ENCODE assay signal across 8 cellular contexts in the genomic region with DNA sequence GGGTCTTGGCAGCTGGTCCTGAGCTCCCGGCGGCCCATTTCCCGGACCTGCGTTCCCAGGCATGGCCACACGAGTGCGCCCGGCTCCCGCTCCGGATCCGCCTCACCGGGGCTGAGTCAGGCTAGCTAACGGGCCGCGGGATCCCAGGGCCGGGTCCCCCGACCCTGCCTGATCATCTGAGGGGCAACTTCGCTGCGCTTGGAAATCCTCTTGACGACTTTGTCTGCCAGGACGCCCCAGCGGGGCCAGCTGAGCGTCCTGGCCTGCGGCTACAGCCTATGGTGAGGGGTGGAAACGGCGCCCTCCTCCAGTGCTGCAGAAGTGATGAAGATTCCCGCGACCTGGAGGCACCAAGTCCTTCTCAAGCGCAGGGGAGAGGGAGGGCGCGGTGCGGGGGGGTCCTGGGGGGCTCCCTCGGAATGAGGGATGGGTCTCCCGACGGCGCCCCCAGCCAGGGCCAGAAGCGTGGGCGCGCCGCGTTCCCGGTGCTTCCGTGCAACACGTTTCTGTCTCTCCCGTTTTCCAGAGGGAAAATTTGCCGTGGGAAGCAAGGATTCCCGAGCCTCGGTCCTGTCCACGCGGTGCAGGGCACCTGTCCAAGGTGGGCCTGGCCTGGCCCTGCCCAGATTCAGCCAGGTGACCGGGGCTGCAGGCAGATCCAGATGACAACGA.
DNase-seq lines count a peak whose midpoint lies in the region; ATAC-seq and TF ChIP-seq lines count a peak whose summit lies in the region.

No MANE protein-coding gene starts in this region.

- peak overlapping the region; percentile 44; the same call in 1 of the 2 replicates for H2AK5ac ChIP-seq in IMR-90 (ENCODE audit: low read depth, low read length)

- no peak overlapping the region; the same call in 2 of the 3 replicates for H2BK15ac ChIP-seq in IMR-90 (ENCODE audit: low read depth, low read length)

- 6% methylated on average over 36 of the region's 51 CpGs; no CpG with 5 or more reads in 1 of the 2 experiments for WGBS in IMR-90 (ENCODE audit: extremely low coverage in 2 of 2, insufficient read length in 1 of 2), 2 experiments

- H3K4me3 ChIP-seq in IMR-90 (ENCODE audit: insufficient read depth, low read depth, low read length) (peak overlapping the region; percentile 40), cardiac fibroblast (replicated peaks in 1 of 2; ENCODE audit: low read depth in 2 of 2, low read length in 2 of 2) (peak overlapping the region; percentile 50 to 52)

- CTCF ChIA-PET in IMR-90 (lab: Yijun Ruan, JAX), result interaction anchor here (0.7 to 1.6 kb wide), 12 partner anchors 9 to 1835 kb away, joined by 3 to 7 read pairs (median 4); no protein-coding TSS in a partner anchor

- no peak overlapping the region; the same call in 1 of the 2 replicates for H3K27ac ChIP-seq in IMR-90 (ENCODE audit: insufficient read depth, low read length)

- no peaks in the 10 kb centered on the region for H3K9me3 ChIP-seq in IMR-90 (ENCODE audit: control insufficient read depth, insufficient read depth, low read length)

- peaks cover 11% of the 10 kb centered on the region for H3K4me1 ChIP-seq in IMR-90 (ENCODE audit: control insufficient read depth, insufficient read depth, low read length)

- peak overlapping the region; percentile 79 for H2BK20ac ChIP-seq in IMR-90 (ENCODE audit: low read depth, low read length)

- peak overlapping the region; percentile 89 for H3K4me2 ChIP-seq in IMR-90 (ENCODE audit: low read depth, low read length)

- peak overlapping the region; percentile 69 for H3K14ac ChIP-seq in IMR-90 (replicated peaks; ENCODE audit: low read depth, low read length)

- H2BK120ac ChIP-seq in IMR-90 (ENCODE audit: low read depth, low read length), result peak overlapping the region; percentile 94

- H3K9me1 ChIP-seq in IMR-90 (ENCODE audit: insufficient read depth, low read length), result peaks cover 2% of the 10 kb centered on the region; the same call in 1 of the 2 replicates

- dilution Hi-C loops in IMR-90 (cut with HindIII; ENCODE audit: low sequenced_read_pairs, unreplicated experiment), result no loop called here

- peak overlapping the region; percentile 87; the same call in 1 of the 2 replicates for H3K56ac ChIP-seq in IMR-90 (ENCODE audit: extremely low read depth, insufficient read depth, low read length)

- H4K20me1 ChIP-seq in IMR-90 (ENCODE audit: insufficient read depth, low read length), result no peaks in the 10 kb centered on the region

- peak overlapping the region; percentile 86 for H2AK9ac ChIP-seq in IMR-90 (replicated peaks; ENCODE audit: low read depth, low read length, poor library complexity)

- BruUV-seq in IMR-90 (replicated peaks; lab: Mats Ljungman, UMichigan), result no TSS peak

- peak overlapping the region; percentile 95 for H2AFZ ChIP-seq in IMR-90 (replicated peaks; ENCODE audit: low read length, poor library complexity)

- H3K36me3 ChIP-seq in IMR-90 (ENCODE audit: control insufficient read depth, insufficient read depth, low read length), result no peaks in the 10 kb centered on the region

- H3K23ac ChIP-seq in IMR-90 (ENCODE audit: low read depth, low read length), result peak overlapping the region; percentile 80; the same call in 1 of the 2 replicates

- peak overlapping the region; percentile 21; the same call in 1 of the 2 replicates for H3K9ac ChIP-seq in IMR-90 (ENCODE audit: low read depth, low read length)

- H3K4ac ChIP-seq in IMR-90 (ENCODE audit: low read depth, low read length), result peak overlapping the region; percentile 87

- POLR2A ChIA-PET in IMR-90 (lab: Charles Lee; ENCODE audit: unreplicated experiment), result no interaction called here

- TF ChIP-seq POLR2A in IMR-90 (IDR thresholded peaks at IDR 0.05; ENCODE audit: low read depth, low read length), result no peak

- in situ Hi-C loops in IMR-90 (cut with MboI; ENCODE audit: low sequenced_read_pairs), result loop anchor here (5.0 kb wide), 1 partner anchor 1832 kb away; no protein-coding TSS in a partner anchor

- intact Hi-C loops in IMR-90 (cut with micrococcal nuclease), result loop anchor here (1.0 kb wide), 1 partner anchor 1837 kb away; no protein-coding TSS in a partner anchor

- H2BK5ac ChIP-seq in IMR-90 (ENCODE audit: low read depth, low read length, poor library complexity, severe bottlenecking), result peak overlapping the region; percentile 77

- peak overlapping the region; percentile 47 to 86; a peak in 3 of 4 replicates for H4K8ac ChIP-seq in IMR-90 (ENCODE audit: low read depth in 2 of 2, low read length in 2 of 2)

- no peaks in the 10 kb centered on the region for H3K79me1 ChIP-seq in IMR-90 (ENCODE audit: low read depth in 1 of 2, low read length in 2 of 2)

- H4K91ac ChIP-seq in IMR-90 (ENCODE audit: insufficient read depth, low read depth, low read length), result peak overlapping the region; percentile 92

- peaks cover 3% of the 10 kb centered on the region; the same call in 1 of the 2 replicates for H3K27me3 ChIP-seq in IMR-90 (ENCODE audit: control insufficient read depth, insufficient read depth, low read length)

- DNase-seq in EH (ENCODE audit: low read depth), result peak; percentile 68
- DNase-seq in IMR-90, result peak; percentile 44
- DNase-seq in activated CD4-positive, CD25-positive, alpha-beta regulatory T cell treated with anti-CD3 and anti-CD28 coated beads, Interleukin-2, amount 50 U/mL, for 16 hours (ENCODE audit: low read depth, low spot score), result peak; percentile 29
- DNase-seq in cardiac fibroblast (ENCODE audit: low read depth in 2 of 2), result peak; percentile 62 to 72
- peak; percentile 73 for DNase-seq in kidney tubule cell (ENCODE audit: low spot score)
- DNase-seq in stimulated activated CD4-positive, alpha-beta T cell treated with anti-CD3 and anti-CD28 coated beads, Interleukin-2, amount 100 ng/mL, for 24 hours, result peak; percentile 76 to 83
- DNase-seq in AML-193 (lab: John Stamatoyannopoulos, UW), result no peak

- H3K18ac ChIP-seq in IMR-90 (ENCODE audit: low read depth, low read length), result peak overlapping the region; percentile 40; the same call in 1 of the 2 replicates

- TF ChIP-seq CTCF in IMR-90 (conservative IDR thresholded peaks at IDR 0.05; ENCODE audit: low read depth, low read length), result peak; percentile 82
- TF ChIP-seq CTCF in cardiac fibroblast (IDR thresholded peaks at IDR 0.05; ENCODE audit: low read depth, low read length), result peak; percentile 94

- ATAC-seq in GM21576 (IDR thresholded peaks at IDR 0.05; ENCODE audit: unreplicated experiment), result peak; percentile 81
- ATAC-seq in IMR-90 (ENCODE audit: low read depth), result peak; percentile 86

- TF ChIP-seq RAD21 in IMR-90 (IDR thresholded peaks at IDR 0.05; ENCODE audit: low read length), result peak; percentile 80

- peak overlapping the region; percentile 60; the same call in 1 of the 2 replicates for H4K5ac ChIP-seq in IMR-90 (ENCODE audit: low read depth, low read length)

TF ChIP-seq in IMR-90, 13 proteins besides CTCF, POLR2A, EP300 and RAD21:
- TF ChIP-seq MAZ (IDR thresholded peaks at IDR 0.05; ENCODE audit: borderline replicate concordance, low read depth, low read length) (peak; percentile 48; the same call in 1 of the 2 replicates), SMC3 (IDR thresholded peaks at IDR 0.05; ENCODE audit: low read depth, low read length) (peak; percentile 55), BHLHE40 (IDR thresholded peaks at IDR 0.05; ENCODE audit: low read depth, low read length) (no peak)

Comparison
In these comparisons a context has a peak if more than half of its experiments do, and no peak if none do; other contexts are left out.
1. DNase-seq: peak in EH (single experiment), IMR-90 (single experiment), activated CD4-positive, CD25-positive, alpha-beta regulatory T cell treated with anti-CD3 and anti-CD28 coated beads, Interleukin-2, amount 50 U/mL, for 16 hours (single experiment), cardiac fibroblast (2 of 2), kidney tubule cell (single experiment) and stimulated activated CD4-positive, alpha-beta T cell treated with anti-CD3 and anti-CD28 coated beads, Interleukin-2, amount 100 ng/mL, for 24 hours (2 of 2); none in AML-193 (0 of 2).